Comparison of ENCODE assay signal across 1 cellular context in the genomic region with DNA sequence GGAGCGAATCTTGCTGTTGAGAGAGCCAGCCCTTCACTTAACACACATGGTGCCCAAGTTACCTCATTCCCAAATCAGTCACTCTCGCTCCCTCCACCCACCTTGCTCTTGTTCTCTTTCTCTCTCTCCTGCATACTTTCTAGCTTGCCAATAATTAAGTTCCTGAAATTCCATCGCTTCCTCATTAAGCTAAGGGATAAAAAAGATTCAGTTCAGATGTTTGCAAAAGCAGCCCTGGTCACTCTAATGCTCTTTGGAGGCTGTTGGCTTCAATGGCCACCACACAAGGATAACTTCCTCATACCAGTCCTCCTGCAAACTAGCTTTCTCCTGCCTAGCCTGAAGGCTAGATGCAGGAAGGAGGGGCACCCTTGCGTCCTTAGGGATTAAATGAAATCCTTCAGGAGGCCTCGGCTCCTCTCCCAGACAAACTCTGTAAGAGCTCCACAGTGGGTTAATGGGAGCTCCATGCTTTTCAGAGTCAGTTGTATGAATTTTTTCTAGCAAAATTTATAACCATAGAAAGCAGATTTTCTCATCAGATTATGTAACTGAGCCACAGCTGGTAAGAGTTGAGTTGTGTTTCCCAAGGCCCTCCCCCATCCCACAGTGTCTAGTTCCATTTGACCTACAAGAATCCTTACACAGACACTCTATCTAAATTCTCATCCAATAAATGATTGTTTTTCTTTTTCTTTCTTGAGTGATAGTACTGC.
TF ChIP-seq lines count a peak whose summit lies in the region.

No MANE protein-coding gene starts in this region.

TF ChIP-seq in GM23338, 12 proteins besides CTCF, POLR2A, EP300 and RAD21 (continued from another document):
- TF ChIP-seq, protein P1, sequence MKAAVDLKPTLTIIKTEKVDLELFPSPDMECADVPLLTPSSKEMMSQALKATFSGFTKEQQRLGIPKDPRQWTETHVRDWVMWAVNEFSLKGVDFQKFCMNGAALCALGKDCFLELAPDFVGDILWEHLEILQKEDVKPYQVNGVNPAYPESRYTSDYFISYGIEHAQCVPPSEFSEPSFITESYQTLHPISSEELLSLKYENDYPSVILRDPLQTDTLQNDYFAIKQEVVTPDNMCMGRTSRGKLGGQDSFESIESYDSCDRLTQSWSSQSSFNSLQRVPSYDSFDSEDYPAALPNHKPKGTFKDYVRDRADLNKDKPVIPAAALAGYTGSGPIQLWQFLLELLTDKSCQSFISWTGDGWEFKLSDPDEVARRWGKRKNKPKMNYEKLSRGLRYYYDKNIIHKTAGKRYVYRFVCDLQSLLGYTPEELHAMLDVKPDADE (IDR thresholded peaks at IDR 0.05): no peak
- TF ChIP-seq, protein P2, sequence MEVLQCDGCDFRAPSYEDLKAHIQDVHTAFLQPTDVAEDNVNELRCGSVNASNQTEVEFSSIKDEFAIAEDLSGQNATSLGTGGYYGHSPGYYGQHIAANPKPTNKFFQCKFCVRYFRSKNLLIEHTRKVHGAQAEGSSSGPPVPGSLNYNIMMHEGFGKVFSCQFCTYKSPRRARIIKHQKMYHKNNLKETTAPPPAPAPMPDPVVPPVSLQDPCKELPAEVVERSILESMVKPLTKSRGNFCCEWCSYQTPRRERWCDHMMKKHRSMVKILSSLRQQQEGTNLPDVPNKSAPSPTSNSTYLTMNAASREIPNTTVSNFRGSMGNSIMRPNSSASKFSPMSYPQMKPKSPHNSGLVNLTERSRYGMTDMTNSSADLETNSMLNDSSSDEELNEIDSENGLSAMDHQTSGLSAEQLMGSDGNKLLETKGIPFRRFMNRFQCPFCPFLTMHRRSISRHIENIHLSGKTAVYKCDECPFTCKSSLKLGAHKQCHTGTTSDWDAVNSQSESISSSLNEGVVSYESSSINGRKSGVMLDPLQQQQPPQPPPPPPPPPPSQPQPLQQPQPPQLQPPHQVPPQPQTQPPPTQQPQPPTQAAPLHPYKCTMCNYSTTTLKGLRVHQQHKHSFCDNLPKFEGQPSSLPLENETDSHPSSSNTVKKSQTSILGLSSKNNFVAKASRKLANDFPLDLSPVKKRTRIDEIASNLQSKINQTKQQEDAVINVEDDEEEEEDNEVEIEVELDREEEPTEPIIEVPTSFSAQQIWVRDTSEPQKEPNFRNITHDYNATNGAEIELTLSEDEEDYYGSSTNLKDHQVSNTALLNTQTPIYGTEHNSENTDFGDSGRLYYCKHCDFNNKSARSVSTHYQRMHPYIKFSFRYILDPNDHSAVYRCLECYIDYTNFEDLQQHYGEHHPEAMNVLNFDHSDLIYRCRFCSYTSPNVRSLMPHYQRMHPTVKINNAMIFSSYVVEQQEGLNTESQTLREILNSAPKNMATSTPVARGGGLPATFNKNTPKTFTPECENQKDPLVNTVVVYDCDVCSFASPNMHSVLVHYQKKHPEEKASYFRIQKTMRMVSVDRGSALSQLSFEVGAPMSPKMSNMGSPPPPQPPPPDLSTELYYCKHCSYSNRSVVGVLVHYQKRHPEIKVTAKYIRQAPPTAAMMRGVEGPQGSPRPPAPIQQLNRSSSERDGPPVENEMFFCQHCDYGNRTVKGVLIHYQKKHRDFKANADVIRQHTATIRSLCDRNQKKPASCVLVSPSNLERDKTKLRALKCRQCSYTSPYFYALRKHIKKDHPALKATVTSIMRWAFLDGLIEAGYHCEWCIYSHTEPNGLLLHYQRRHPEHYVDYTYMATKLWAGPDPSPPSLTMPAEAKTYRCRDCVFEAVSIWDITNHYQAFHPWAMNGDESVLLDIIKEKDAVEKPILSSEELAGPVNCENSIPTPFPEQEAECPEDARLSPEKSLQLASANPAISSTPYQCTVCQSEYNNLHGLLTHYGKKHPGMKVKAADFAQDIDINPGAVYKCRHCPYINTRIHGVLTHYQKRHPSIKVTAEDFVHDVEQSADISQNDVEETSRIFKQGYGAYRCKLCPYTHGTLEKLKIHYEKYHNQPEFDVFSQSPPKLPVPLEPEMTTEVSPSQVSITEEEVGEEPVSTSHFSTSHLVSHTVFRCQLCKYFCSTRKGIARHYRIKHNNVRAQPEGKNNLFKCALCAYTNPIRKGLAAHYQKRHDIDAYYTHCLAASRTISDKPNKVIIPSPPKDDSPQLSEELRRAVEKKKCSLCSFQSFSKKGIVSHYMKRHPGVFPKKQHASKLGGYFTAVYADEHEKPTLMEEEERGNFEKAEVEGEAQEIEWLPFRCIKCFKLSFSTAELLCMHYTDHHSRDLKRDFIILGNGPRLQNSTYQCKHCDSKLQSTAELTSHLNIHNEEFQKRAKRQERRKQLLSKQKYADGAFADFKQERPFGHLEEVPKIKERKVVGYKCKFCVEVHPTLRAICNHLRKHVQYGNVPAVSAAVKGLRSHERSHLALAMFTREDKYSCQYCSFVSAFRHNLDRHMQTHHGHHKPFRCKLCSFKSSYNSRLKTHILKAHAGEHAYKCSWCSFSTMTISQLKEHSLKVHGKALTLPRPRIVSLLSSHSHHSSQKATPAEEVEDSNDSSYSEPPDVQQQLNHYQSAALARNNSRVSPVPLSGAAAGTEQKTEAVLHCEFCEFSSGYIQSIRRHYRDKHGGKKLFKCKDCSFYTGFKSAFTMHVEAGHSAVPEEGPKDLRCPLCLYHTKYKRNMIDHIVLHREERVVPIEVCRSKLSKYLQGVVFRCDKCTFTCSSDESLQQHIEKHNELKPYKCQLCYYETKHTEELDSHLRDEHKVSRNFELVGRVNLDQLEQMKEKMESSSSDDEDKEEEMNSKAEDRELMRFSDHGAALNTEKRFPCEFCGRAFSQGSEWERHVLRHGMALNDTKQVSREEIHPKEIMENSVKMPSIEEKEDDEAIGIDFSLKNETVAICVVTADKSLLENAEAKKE (CRISPR knock-in tag; IDR thresholded peaks at IDR 0.05): no peak
- TF ChIP-seq STAT1 (IDR thresholded peaks at IDR 0.05; ENCODE audit: unreplicated experiment) (no peak), ZNF114 (CRISPR knock-in tag; IDR thresholded peaks at IDR 0.05) (no peak), ZNF331 (CRISPR knock-in tag; IDR thresholded peaks at IDR 0.05; ENCODE audit: low read depth) (no peak)
